12 cellular contexts compared by ENCODE assay signal in genomic region chr20:46012926-46013825, GRCh38. TPM values are rescaled to one million over a fixed set of nuclear protein-coding genes. Genes with fewer than 3 reads are reported as not detected.
DNase-seq lines count a peak whose midpoint lies in the region; ATAC-seq and TF ChIP-seq lines count a peak whose summit lies in the region.
"Had no signal": no experiment of that assay in that cellular context is flagged by ENCODE, and none has a peak within 500 bp of the region (broad histone marks: within the 10 kb centered on the region; RNA-seq: fewer than 3 reads in every experiment).

No MANE protein-coding gene starts in this region.

- CTCF ChIA-PET in SK-N-SH (lab: Yijun Ruan, JAX): interaction anchor here (0.6 to 5.0 kb wide), 25 partner anchors 12 to 336 kb away, joined by 3 to 61 read pairs (median 5); partner anchors contain the start of gene SLC12A5
- CTCF ChIA-PET in activated CD8-positive, alpha-beta T cell treated with anti-CD3 and anti-CD28 coated beads, Interleukin-2, amount 10 ng/mL, durations not matched to agents 7 days and 5 days (lab: Charles Lee): interaction anchor here (0.6 to 5.0 kb wide), 28 partner anchors 9 to 1962 kb away, joined by 3 to 138 read pairs (median 6); partner anchors contain the start of genes CTSA, NEURL2, PCIF1 and ZNF335

- no peak for ATAC-seq in SK-N-SH treated with all-trans-retinoic acid at 6 μM for 48 hours
- ATAC-seq in central memory CD8-positive, alpha-beta T cell (replicated peaks; ENCODE audit: extremely low read depth, poor library complexity, severe bottlenecking): no peak
- ATAC-seq in activated CD8-positive, alpha-beta T cell treated with anti-CD3 and anti-CD28 coated beads, Interleukin-2, amount 10 ng/mL, durations not matched to agents 7 days and 5 days: no peak

- H3K4me3 ChIP-seq in SK-N-SH (ENCODE audit: low read depth in 2 of 2, low read length in 1 of 2): peak overlapping the region in 1 of 2 experiments; percentile 41; a peak in 1 of 4 replicates
- peak overlapping the region; percentile 44 for H3K4me3 ChIP-seq in neural progenitor cell

- H3K27me3 ChIP-seq in SK-N-SH (ENCODE audit: insufficient read depth) (no peaks in the 10 kb centered on the region), neural progenitor cell (peaks cover 36% of the 10 kb centered on the region)

- peaks cover 6% of the 10 kb centered on the region in 2 experiments; a peak in 2 of 4 replicates for H3K4me1 ChIP-seq in SK-N-SH (ENCODE audit: control insufficient read depth in 1 of 2, insufficient read depth in 2 of 2, low read depth in 1 of 2, low read length in 1 of 2)
- H3K4me1 ChIP-seq in neural progenitor cell: peaks cover 4% of the 10 kb centered on the region

- TF ChIP-seq RAD21 in SK-N-SH (IDR thresholded peaks at IDR 0.05; ENCODE audit: low read length): no peak

- H3K4me2 ChIP-seq in SK-N-SH: no peak overlapping the region
- H3K4me2 ChIP-seq in neural progenitor cell: peak overlapping the region; percentile 75

- H3K36me3 Mint-ChIP-seq in IgD-negative memory B cell (no peaks in the 10 kb centered on the region), neural progenitor cell (no peaks in the 10 kb centered on the region)
- peaks cover 18% of the 10 kb centered on the region for H3K36me3 Mint-ChIP-seq in central memory CD8-positive, alpha-beta T cell (ENCODE audit: insufficient read depth)
- peaks cover 7% of the 10 kb centered on the region for H3K36me3 Mint-ChIP-seq in activated CD8-positive, alpha-beta T cell treated with anti-CD3 and anti-CD28 coated beads, Interleukin-2, amount 10 ng/mL, durations not matched to agents 7 days and 5 days (ENCODE audit: low read depth)
- H3K36me3 Mint-ChIP-seq: type B pancreatic cell had no signal

- no peak for TF ChIP-seq EP300 in SK-N-SH (IDR thresholded peaks at IDR 0.05; ENCODE audit: borderline replicate concordance in 1 of 2, low read depth in 1 of 2, low read length in 1 of 2)

- H3K4me3 Mint-ChIP-seq in IgD-negative memory B cell: peak overlapping the region in 3 of 4 donors; percentile 16 to 69 (median 50)
- peak overlapping the region; percentile 38 for H3K4me3 Mint-ChIP-seq in central memory CD8-positive, alpha-beta T cell
- H3K4me3 Mint-ChIP-seq in neural progenitor cell: peak overlapping the region; percentile 71
- no peak overlapping the region for H3K4me3 Mint-ChIP-seq in activated CD8-positive, alpha-beta T cell treated with anti-CD3 and anti-CD28 coated beads, Interleukin-2, amount 10 ng/mL, durations not matched to agents 7 days and 5 days
- H3K4me3 Mint-ChIP-seq: type B pancreatic cell had no signal

- no peak overlapping the region for H3K27ac ChIP-seq in SK-N-SH (ENCODE audit: low read depth in 2 of 2, low read length in 1 of 2)
- H3K27ac ChIP-seq in neural progenitor cell: no peak overlapping the region

- 79% methylated on average over 23 of the region's 39 CpGs for WGBS in SK-N-SH (ENCODE audit: low lambda C conversion rate)

- no peak overlapping the region for H2AFZ ChIP-seq in SK-N-SH (ENCODE audit: low read depth)
- peak overlapping the region; percentile 90 for H2AFZ ChIP-seq in neural progenitor cell (replicated peaks)

- H4K20me1 ChIP-seq in SK-N-SH (ENCODE audit: insufficient read depth) (no peaks in the 10 kb centered on the region), neural progenitor cell (ENCODE audit: low read depth) (peaks cover 9% of the 10 kb centered on the region)

- no peaks in the 10 kb centered on the region for H3F3A ChIP-seq in SK-N-SH (replicated peaks; ENCODE audit: insufficient read depth)
- H3F3A ChIP-seq in neural progenitor cell (ENCODE audit: low read depth): peaks cover 12% of the 10 kb centered on the region

- DNase-seq in SK-N-SH (peak; percentile 46), neural progenitor cell (ENCODE audit: low spot score) (no peak), DMS53 (lab: John Stamatoyannopoulos, UW) (no peak), mesenteric fat pad (ENCODE audit: low spot score) (no peak)
- no peak for DNase-seq in central memory CD8-positive, alpha-beta T cell (ENCODE audit: low spot score in 2 of 2)
- no peak for DNase-seq in activated CD8-positive, alpha-beta T cell treated with anti-CD3 and anti-CD28 coated beads, Interleukin-2, amount 10 ng/mL, durations not matched to agents 7 days and 5 days
- DNase-seq: NCI-H2227 treated with DMSO at 0.1 percent for 48 hours had no signal

- H3K27ac Mint-ChIP-seq in IgD-negative memory B cell (peak overlapping the region; percentile 80 to 88 (median 88)), neural progenitor cell (no peak overlapping the region)
- H3K27ac Mint-ChIP-seq in central memory CD8-positive, alpha-beta T cell (ENCODE audit: low read depth): no peak overlapping the region
- H3K27ac Mint-ChIP-seq in activated CD8-positive, alpha-beta T cell treated with anti-CD3 and anti-CD28 coated beads, Interleukin-2, amount 10 ng/mL, durations not matched to agents 7 days and 5 days: no peak overlapping the region
- H3K27ac Mint-ChIP-seq: type B pancreatic cell had no signal

- peaks cover 0 to 8% (median 0%) of the 10 kb centered on the region in 3 donors for H3K9me3 Mint-ChIP-seq in IgD-negative memory B cell
- H3K9me3 Mint-ChIP-seq in central memory CD8-positive, alpha-beta T cell: no peaks in the 10 kb centered on the region
- H3K9me3 Mint-ChIP-seq in neural progenitor cell: peaks cover 9% of the 10 kb centered on the region
- H3K9me3 Mint-ChIP-seq in activated CD8-positive, alpha-beta T cell treated with anti-CD3 and anti-CD28 coated beads, Interleukin-2, amount 10 ng/mL, durations not matched to agents 7 days and 5 days (ENCODE audit: insufficient read depth): no peaks in the 10 kb centered on the region
- H3K9me3 Mint-ChIP-seq: type B pancreatic cell had no signal

- peaks cover 21 to 28% (median 27%) of the 10 kb centered on the region in 3 donors for H3K4me1 Mint-ChIP-seq in IgD-negative memory B cell
- peaks cover 54% of the 10 kb centered on the region for H3K4me1 Mint-ChIP-seq in central memory CD8-positive, alpha-beta T cell
- peaks cover 22% of the 10 kb centered on the region for H3K4me1 Mint-ChIP-seq in neural progenitor cell
- H3K4me1 Mint-ChIP-seq in activated CD8-positive, alpha-beta T cell treated with anti-CD3 and anti-CD28 coated beads, Interleukin-2, amount 10 ng/mL, durations not matched to agents 7 days and 5 days (ENCODE audit: low read depth): peaks cover 54% of the 10 kb centered on the region

- H3K9ac ChIP-seq in SK-N-SH (no peak overlapping the region), neural progenitor cell (no peak overlapping the region)

- H3K27me3 Mint-ChIP-seq in IgD-negative memory B cell (peaks cover 54% of the 10 kb centered on the region), neural progenitor cell (ENCODE audit: insufficient read depth, low read depth) (peaks cover 31% of the 10 kb centered on the region)
- H3K27me3 Mint-ChIP-seq in central memory CD8-positive, alpha-beta T cell: peaks cover 80% of the 10 kb centered on the region
- peaks cover 58% of the 10 kb centered on the region for H3K27me3 Mint-ChIP-seq in activated CD8-positive, alpha-beta T cell treated with anti-CD3 and anti-CD28 coated beads, Interleukin-2, amount 10 ng/mL, durations not matched to agents 7 days and 5 days (ENCODE audit: low read depth)

- POLR2A ChIA-PET in SK-N-SH (lab: Yijun Ruan, JAX): no interaction called here
- POLR2A ChIA-PET in activated CD8-positive, alpha-beta T cell treated with anti-CD3 and anti-CD28 coated beads, Interleukin-2, amount 10 ng/mL, durations not matched to agents 7 days and 5 days (lab: Charles Lee): interaction anchor here (0.6 kb wide), 1 partner anchor 82 kb away, joined by 3 read pairs; no protein-coding TSS in a partner anchor

- no peaks in the 10 kb centered on the region for H3K36me3 ChIP-seq in SK-N-SH (replicated peaks in 1 of 2; ENCODE audit: control insufficient read depth in 1 of 2, insufficient read depth in 2 of 2, low read length in 1 of 2)
- H3K36me3 ChIP-seq in neural progenitor cell: no peaks in the 10 kb centered on the region

- H3K9me2 ChIP-seq in SK-N-SH: no peaks in the 10 kb centered on the region

- H3K79me2 ChIP-seq in SK-N-SH (ENCODE audit: insufficient read depth) (no peaks in the 10 kb centered on the region), neural progenitor cell (ENCODE audit: low read depth) (no peaks in the 10 kb centered on the region)

- H3K9me3 ChIP-seq in SK-N-SH: no peaks in the 10 kb centered on the region
- no peaks in the 10 kb centered on the region for H3K9me3 ChIP-seq in neural progenitor cell (ENCODE audit: low read depth)

- TF ChIP-seq CTCF in SK-N-SH (IDR thresholded peaks at IDR 0.05) (no peak), neural progenitor cell (IDR thresholded peaks at IDR 0.05) (no peak)

TF ChIP-seq in SK-N-SH, 30 proteins besides CTCF, POLR2A, EP300 and RAD21:
- no peak for TF ChIP-seq RXRA (IDR thresholded peaks at IDR 0.05; ENCODE audit: borderline replicate concordance, low read depth)
- no peak for TF ChIP-seq ELF1 (IDR thresholded peaks at IDR 0.05)
- no peak for TF ChIP-seq YY1 (IDR thresholded peaks at IDR 0.05; ENCODE audit: low read depth)

TF ChIP-seq in SK-N-SH treated with all-trans-retinoic acid at 6 μM for 48 hours, 23 proteins besides CTCF, POLR2A, EP300 and RAD21 (continues in another document):
- TF ChIP-seq ISL1 (CRISPR knock-in tag; IDR thresholded peaks at IDR 0.05) (no peak), SNAI2 (CRISPR knock-in tag; IDR thresholded peaks at IDR 0.05) (no peak), ESRRG (CRISPR knock-in tag; IDR thresholded peaks at IDR 0.05) (no peak), ZFP30 (CRISPR knock-in tag; IDR thresholded peaks at IDR 0.05) (no peak)

RNA-seq across cellular contexts. Expression of gene MMP9, which starts 4.5 kb away (rescaled TPM):
- polyA plus RNA-seq in SK-N-SH (2012; rRNA removed) (0.18 and 0.23 TPM in 2 replicates), IgD-negative memory B cell (not detected)
- 0.09 and 0.12 TPM in 2 replicates for polyA plus RNA-seq in SK-N-SH (2012; cell fraction: cytosol; rRNA removed)
- 0.42 and 0.46 TPM in 2 replicates for polyA plus RNA-seq in SK-N-SH (2012; cell fraction: nucleus; rRNA removed)
- total RNA-seq in neural progenitor cell (ENCODE audit: low replicate concordance) (0.15 TPM in 1 of 2 replicates, not detected in the other), mesenteric fat pad (18.3 TPM)
- total RNA-seq in activated CD8-positive, alpha-beta T cell treated with anti-CD3 and anti-CD28 coated beads, Interleukin-2, amount 10 ng/mL, durations not matched to agents 7 days and 5 days: not detected
- total RNA-seq: SK-MEL-5 had no signal

RNA-seq across cellular contexts. Expression of gene SLC12A5, which starts 15.8 kb away (rescaled TPM):
- 8.5 and 19.9 TPM in 2 replicates for polyA plus RNA-seq in SK-N-SH (2012; rRNA removed)
- polyA plus RNA-seq in SK-N-SH (2012; cell fraction: cytosol; rRNA removed): 12.5 and 13.7 TPM in 2 replicates
- polyA plus RNA-seq in SK-N-SH (2012; cell fraction: nucleus; rRNA removed): 10.6 and 12.8 TPM in 2 replicates
- polyA plus RNA-seq in IgD-negative memory B cell: 0.11 TPM
- 0.37 and 0.77 TPM in 2 replicates for total RNA-seq in neural progenitor cell (ENCODE audit: low replicate concordance)
- total RNA-seq in mesenteric fat pad: 1.7 TPM
- total RNA-seq in activated CD8-positive, alpha-beta T cell treated with anti-CD3 and anti-CD28 coated beads, Interleukin-2, amount 10 ng/mL, durations not matched to agents 7 days and 5 days: 1 to 10 TPM; 1.3 to 1.7 TPM
- total RNA-seq: esophagus mucosa had no signal

RNA-seq across cellular contexts. Expression of gene ZNF335, which starts 41.2 kb away (rescaled TPM):
- polyA plus RNA-seq in SK-N-SH (2012; rRNA removed) (8.5 and 11.7 TPM in 2 replicates), IgD-negative memory B cell (15.1 TPM)
- 3.0 and 4.5 TPM in 2 replicates for polyA plus RNA-seq in SK-N-SH (2012; cell fraction: cytosol; rRNA removed)
- polyA plus RNA-seq in SK-N-SH (2012; cell fraction: nucleus; rRNA removed): 47.8 and 52.8 TPM in 2 replicates
- total RNA-seq in neural progenitor cell (ENCODE audit: low replicate concordance) (7.2 and 17.4 TPM in 2 replicates), mesenteric fat pad (17.1 TPM)
- total RNA-seq in activated CD8-positive, alpha-beta T cell treated with anti-CD3 and anti-CD28 coated beads, Interleukin-2, amount 10 ng/mL, durations not matched to agents 7 days and 5 days: 10 to 100 TPM; 33.1 to 34.5 TPM

Comparison
In these comparisons a context has a peak if more than half of its experiments do, and no peak if none do; other contexts are left out.
1. H3K27ac Mint-ChIP-seq: peak in IgD-negative memory B cell (3 of 3); none in central memory CD8-positive, alpha-beta T cell (single experiment), neural progenitor cell (single experiment) and activated CD8-positive, alpha-beta T cell treated with anti-CD3 and anti-CD28 coated beads, Interleukin-2, amount 10 ng/mL, durations not matched to agents 7 days and 5 days (single experiment).
2. RNA of gene MMP9, which starts 4.5 kb away (total RNA-seq): 18.3 TPM in mesenteric fat pad (single experiment); not detected in activated CD8-positive, alpha-beta T cell treated with anti-CD3 and anti-CD28 coated beads, Interleukin-2, amount 10 ng/mL, durations not matched to agents 7 days and 5 days and 0.15 TPM in neural progenitor cell; every median in the first group is over 10 times any median in the second.